In genomic region chr10:119428789-119429188, GRCh38 we compare ENCODE assay signal across 16 cellular contexts.
A peak's percentile ranks its signal among the peaks of the same experiment; 100 is the strongest.
DNase-seq lines count a peak whose midpoint lies in the region; TF ChIP-seq lines count a peak whose summit lies in the region.
"Had no signal": no experiment of that assay in that cellular context is flagged by ENCODE, and none has a peak within 500 bp of the region (broad histone marks: within the 10 kb centered on the region; RNA-seq: fewer than 3 reads in every experiment).

No MANE protein-coding gene starts in this region.

- intact Hi-C loops in tibial artery (cut with DNase I; ENCODE audit: low total_unique reads) = no loop called here

- peak; percentile 4 for TF ChIP-seq CTCF in fibroblast of mammary gland (conservative IDR thresholded peaks at IDR 0.05; ENCODE audit: control insufficient read depth, insufficient read depth, low read depth, low read length)
- TF ChIP-seq CTCF in tibial artery (IDR thresholded peaks at IDR 0.05) = no peak

- H3K36me3 ChIP-seq in thymus (ENCODE audit: control insufficient read depth, insufficient read depth) = peaks cover 37% of the 10 kb centered on the region
- H3K36me3 ChIP-seq in H7 (replicated peaks; ENCODE audit: control insufficient read depth, insufficient read depth, low read length) = no peaks in the 10 kb centered on the region
- H3K36me3 ChIP-seq in tibial artery = peaks cover 76 to 92% (median 89%) of the 10 kb centered on the region in 3 donors

- H3K27me3 ChIP-seq in thymus (ENCODE audit: control insufficient read depth, insufficient read depth) (no peaks in the 10 kb centered on the region), H7 (ENCODE audit: control insufficient read depth, insufficient read depth, low read length) (no peaks in the 10 kb centered on the region), tibial artery (no peaks in the 10 kb centered on the region)
- H3K27me3 ChIP-seq: gastrocnemius medialis had no signal

- H3K4me1 ChIP-seq in thymus (ENCODE audit: control insufficient read depth, insufficient read depth, low read length) (peaks cover 16% of the 10 kb centered on the region), tibial artery (peaks cover 0 to 9% (median 3%) of the 10 kb centered on the region in 4 donors)
- H3K4me1 ChIP-seq: gastrocnemius medialis had no signal

- H3K4me3 ChIP-seq in fibroblast of mammary gland (ENCODE audit: control insufficient read depth, low read depth, low read length) = no peak overlapping the region
- H3K4me3 ChIP-seq in thymus (ENCODE audit: low read length) = no peak overlapping the region
- H3K4me3 ChIP-seq in H7 (ENCODE audit: insufficient read depth, low read depth, low read length) = no peak overlapping the region
- H3K4me3 ChIP-seq in tibial artery = no peak overlapping the region
- H3K4me3 ChIP-seq: gastrocnemius medialis had no signal

- peak; percentile 35 for DNase-seq in stimulated activated CD4-positive, alpha-beta T cell treated with anti-CD3 and anti-CD28 coated beads, Interleukin-15, amount 100 ng/mL, for 24 hours
- DNase-seq in stimulated activated CD4-positive, alpha-beta T cell treated with anti-CD3 and anti-CD28 coated beads, Interleukin-12 subunit alpha, Interleukin-12 subunit beta, amount 100 ng/mL, for 4 hours = no peak
- DNase-seq in LoVo (ENCODE audit: low spot score) (peak; percentile 24), fibroblast of mammary gland (ENCODE audit: low read depth) (peak; percentile 77), H7 (no peak), iPS-NIHi11 (ENCODE audit: low spot score) (no peak), tibial artery (no peak)
- DNase-seq: activated CD4-positive, alpha-beta T cell treated with anti-CD3 and anti-CD28 coated beads, Interleukin-2, amount 50 U/mL, for 4 hours; activated T-cell treated with anti-CD3 and anti-CD28 coated beads, Interleukin-2, amount 50 U/mL, for 4 hours; gastrocnemius medialis; HCEC 1CT; mesendoderm; NCI-H1092 treated with DMSO at 0.1 percent for 48 hours; NCI-H526 treated with DMSO at 0.1 percent for 48 hours; stimulated activated CD4-positive, alpha-beta T cell treated with anti-CD3 and anti-CD28 coated beads, Interleukin-1b, Interleukin-23, amount 100 ng/mL, for 48 hours had no signal

- H3K9me3 ChIP-seq in thymus (ENCODE audit: control insufficient read depth) (peaks cover 1% of the 10 kb centered on the region), tibial artery (no peaks in the 10 kb centered on the region)
- H3K9me3 ChIP-seq: gastrocnemius medialis had no signal

- peak overlapping the region; percentile 71 for H3K27ac ChIP-seq in thymus (ENCODE audit: low read depth)
- no peak overlapping the region for H3K27ac ChIP-seq in tibial artery
- H3K27ac ChIP-seq: gastrocnemius medialis had no signal

- 13% methylated on average over 14 of the region's 14 CpGs for WGBS in thymus

Comparison
In these comparisons a context has a peak if more than half of its experiments do, and no peak if none do; other contexts are left out.
1. DNase-seq: peak in stimulated activated CD4-positive, alpha-beta T cell treated with anti-CD3 and anti-CD28 coated beads, Interleukin-15, amount 100 ng/mL, for 24 hours (single experiment), LoVo (single experiment) and fibroblast of mammary gland (single experiment); none in stimulated activated CD4-positive, alpha-beta T cell treated with anti-CD3 and anti-CD28 coated beads, Interleukin-12 subunit alpha, Interleukin-12 subunit beta, amount 100 ng/mL, for 4 hours (single experiment), H7 (single experiment), iPS-NIHi11 (single experiment) and tibial artery (0 of 2).